8 cellular contexts compared by ENCODE assay signal in the genomic region with DNA sequence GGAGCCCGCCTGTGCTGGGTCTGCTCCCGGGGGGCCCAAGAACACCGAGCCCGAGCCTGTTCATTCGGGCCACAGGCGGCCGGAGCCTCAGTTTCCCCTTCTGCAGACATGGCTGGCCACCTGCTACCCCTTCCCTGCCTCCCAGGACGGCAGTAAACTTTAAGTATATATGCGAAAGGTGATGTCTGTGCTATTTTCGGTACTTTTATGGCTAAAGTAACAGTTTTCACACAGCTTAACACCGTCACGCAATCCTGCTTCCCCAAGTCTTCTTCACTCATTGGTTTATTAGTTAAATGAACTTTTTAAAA. TPM values are rescaled to one million over a fixed set of nuclear protein-coding genes. Genes with fewer than 3 reads are reported as not detected.
A peak's percentile ranks its signal among the peaks of the same experiment; 100 is the strongest.
DNase-seq lines count a peak whose midpoint lies in the region; ATAC-seq, FAIRE-seq and TF ChIP-seq lines count a peak whose summit lies in the region.

No MANE protein-coding gene starts in this region.

- no peaks in the 10 kb centered on the region for H3K9me3 ChIP-seq in pancreas

- DNase-seq in AG09309 (ENCODE audit: low read depth) (no peak), MV-4-11 (lab: John Stamatoyannopoulos, UW) (peak; percentile 2), endothelial cell (ENCODE audit: low spot score) (no peak), pancreas (peak in 1 of 6 donors; percentile 74), GM19240 (ENCODE audit: insufficient read length, low spot score) (no peak), DMS79 (lab: John Stamatoyannopoulos, UW) (no peak)
- DNase-seq in activated CD4-positive, alpha-beta T cell treated with anti-CD3 and anti-CD28 coated beads for 48 hours, result no peak

- no peaks in the 10 kb centered on the region for H3K27me3 Mint-ChIP-seq in endothelial cell (ENCODE audit: unreplicated experiment)

- H3K4me1 ChIP-seq in pancreas, result peaks cover 0 to 10% (median 0%) of the 10 kb centered on the region in 3 donors

- H3K4me3 ChIP-seq in AG09309 (ENCODE audit: control insufficient read depth, low read depth, low read length) (peak overlapping the region; percentile 77), pancreas (peak overlapping the region; percentile 58 to 98 (median 96))

- H3K27ac ChIP-seq in pancreas, result peak overlapping the region; percentile 45 to 75 (median 65)

- peak overlapping the region; percentile 80 for H3K27ac Mint-ChIP-seq in endothelial cell (ENCODE audit: unreplicated experiment)

- no peaks in the 10 kb centered on the region for H3K4me1 Mint-ChIP-seq in endothelial cell (ENCODE audit: unreplicated experiment)

- peak overlapping the region; percentile 95 for H3K4me3 Mint-ChIP-seq in endothelial cell (ENCODE audit: unreplicated experiment)

- H3K36me3 Mint-ChIP-seq in endothelial cell (ENCODE audit: low read depth, unreplicated experiment), result no peaks in the 10 kb centered on the region

- intact Hi-C loops in pancreas (cut with DNase I), result loop anchor here in 1 of 3 donors (10.0 kb wide), 1 partner anchor 203 kb away; no protein-coding TSS in a partner anchor

- FAIRE-seq in pancreas (lab: Jason Lieb, UNC), result no peak

- no peaks in the 10 kb centered on the region for H3K9me3 Mint-ChIP-seq in endothelial cell (ENCODE audit: unreplicated experiment)

- WGBS in pancreas, 2 donors, result 3 to 5% methylated on average over 12 of the region's 12 CpGs

- H3K27me3 ChIP-seq in pancreas, result no peaks in the 10 kb centered on the region

- H3K36me3 ChIP-seq in pancreas, result peaks cover 0 to 5% (median 0%) of the 10 kb centered on the region in 3 donors

- TF ChIP-seq CTCF in AG09309 (IDR thresholded peaks at IDR 0.05; ENCODE audit: control insufficient read depth, insufficient read depth, low read depth, low read length, missing control alignments) (no peak), endothelial cell (IDR thresholded peaks at IDR 0.05; ENCODE audit: unreplicated experiment) (no peak), pancreas (IDR thresholded peaks at IDR 0.05) (no peak)

- ATAC-seq in GM19452 (IDR thresholded peaks at IDR 0.05; ENCODE audit: unreplicated experiment) (peak; percentile 0), pancreas (peak in 1 of 4 donors; percentile 1)

RNA-seq across cellular contexts. Expression of gene ANAPC4, which starts 0.5 kb away (rescaled TPM):
- total RNA-seq in endothelial cell (ENCODE audit: unreplicated experiment) (20.1 TPM), pancreas (10 to 100 TPM in 5 of 6 donors, 1 to 10 TPM in 1; 9.0 to 17.6 (median 13.7) TPM)
- polyA plus RNA-seq in pancreas, result 10 to 100 TPM; 20.3 to 39.9 TPM
